In genomic region chr19:13819242-13819641, GRCh38 we compare ENCODE assay signal across 21 cellular contexts. TPM values are rescaled to one million over a fixed set of nuclear protein-coding genes. Genes with fewer than 3 reads are reported as not detected.
DNase-seq lines count a peak whose midpoint lies in the region; ATAC-seq and TF ChIP-seq lines count a peak whose summit lies in the region.
"Had no signal": no experiment of that assay in that cellular context is flagged by ENCODE, and none has a peak within 500 bp of the region (broad histone marks: within the 10 kb centered on the region; RNA-seq: fewer than 3 reads in every experiment).

No MANE protein-coding gene starts in this region.

- no peak overlapping the region for H2AFZ ChIP-seq in osteoblast (ENCODE audit: low read length)
- H2AFZ ChIP-seq: GM23338 had no signal

- H3K36me3 Mint-ChIP-seq in T-helper 17 cell (ENCODE audit: low read depth), result peaks cover 3% of the 10 kb centered on the region
- peaks cover 4% of the 10 kb centered on the region for H3K36me3 Mint-ChIP-seq in type B pancreatic cell

- ATAC-seq in T-helper 17 cell, result no peak
- ATAC-seq in GM18909 (IDR thresholded peaks at IDR 0.05; ENCODE audit: poor library complexity, unreplicated experiment), result no peak
- ATAC-seq: A549, GM12878, GM23338 had no signal

- peak; percentile 7 for DNase-seq in AG20443 (ENCODE audit: low spot score)
- DNase-seq in H7, result peak; percentile 30
- DNase-seq in T-helper 17 cell, result no peak
- peak; percentile 78 for DNase-seq in osteoblast (ENCODE audit: insufficient read length, low spot score, missing footprints)
- DNase-seq in type B pancreatic cell (ENCODE audit: extremely low spot score, unreplicated experiment), result no peak
- DNase-seq in activated T-cell treated with anti-CD3 and anti-CD28 coated beads, Interleukin-2, amount 50 U/mL, for 48 hours, result no peak
- DNase-seq: 8988T; ACHN; C1 segment of cervical spinal cord; Calu3; CD4-positive, alpha-beta memory T cell; COR-L47; DMS153; EL; GDM1; HCEC 1CT had no signal

- H3K36me3 ChIP-seq in H7 (replicated peaks; ENCODE audit: control insufficient read depth, insufficient read depth, low read length), result peaks cover 9% of the 10 kb centered on the region
- peaks cover 39% of the 10 kb centered on the region for H3K36me3 ChIP-seq in osteoblast (ENCODE audit: insufficient read depth, low read length)

- H3K27me3 Mint-ChIP-seq in T-helper 17 cell (no peaks in the 10 kb centered on the region), type B pancreatic cell (no peaks in the 10 kb centered on the region)
- H3K27me3 Mint-ChIP-seq: CD4-positive, alpha-beta memory T cell had no signal

- TF ChIP-seq CTCF in osteoblast (IDR thresholded peaks at IDR 0.05; ENCODE audit: extremely low read depth, low read depth, low read length), result no peak
- no peak for TF ChIP-seq CTCF in type B pancreatic cell (conservative IDR thresholded peaks at IDR 0.05)

- peaks cover 11% of the 10 kb centered on the region for H4K20me1 ChIP-seq in osteoblast (ENCODE audit: insufficient read depth, low read length)

- H3K27me3 ChIP-seq in H7 (ENCODE audit: control insufficient read depth, insufficient read depth, low read length) (no peaks in the 10 kb centered on the region), osteoblast (ENCODE audit: insufficient read depth, low read length) (no peaks in the 10 kb centered on the region)

- H3K9me3 Mint-ChIP-seq in type B pancreatic cell, result no peaks in the 10 kb centered on the region
- H3K9me3 Mint-ChIP-seq: CD4-positive, alpha-beta memory T cell; GM23338 had no signal

- H3K27ac Mint-ChIP-seq in T-helper 17 cell (no peak overlapping the region), type B pancreatic cell (no peak overlapping the region)
- H3K27ac Mint-ChIP-seq: CD4-positive, alpha-beta memory T cell; GM23338 had no signal

- H3K27ac ChIP-seq in osteoblast (ENCODE audit: low read depth, low read length), result no peak overlapping the region
- H3K27ac ChIP-seq: A549 had no signal

- peak overlapping the region; percentile 33 for H3K4me3 Mint-ChIP-seq in T-helper 17 cell
- H3K4me3 Mint-ChIP-seq in type B pancreatic cell, result no peak overlapping the region
- H3K4me3 Mint-ChIP-seq: CD4-positive, alpha-beta memory T cell had no signal

- H3K4me3 ChIP-seq in H7 (ENCODE audit: insufficient read depth, low read depth, low read length) (no peak overlapping the region), osteoblast (ENCODE audit: insufficient read depth, low read length) (no peak overlapping the region)
- H3K4me3 ChIP-seq: A549, GM12878 had no signal

- H3K4me1 Mint-ChIP-seq in T-helper 17 cell (peaks cover 18% of the 10 kb centered on the region), type B pancreatic cell (ENCODE audit: unreplicated experiment) (no peaks in the 10 kb centered on the region)

- no peak overlapping the region for H3K4me2 ChIP-seq in osteoblast (ENCODE audit: insufficient read depth, low read length)
- H3K4me2 ChIP-seq: A549 had no signal

- no peaks in the 10 kb centered on the region for H3K79me2 ChIP-seq in osteoblast (ENCODE audit: insufficient read depth, low read length)

- peaks cover 6% of the 10 kb centered on the region for H3K4me1 ChIP-seq in osteoblast (ENCODE audit: insufficient read depth, low read length)
- H3K4me1 ChIP-seq: A549 had no signal

- no peaks in the 10 kb centered on the region for H3K9me3 ChIP-seq in T-helper 17 cell (ENCODE audit: control insufficient read depth, low read length, poor library complexity, severe bottlenecking)
- no peaks in the 10 kb centered on the region for H3K9me3 ChIP-seq in osteoblast (ENCODE audit: low read depth, low read length)
- H3K9me3 ChIP-seq: A549 had no signal

RNA-seq across cellular contexts. Expression of gene ZSWIM4, which starts 24.0 kb away (rescaled TPM):
- total RNA-seq in H7 (2014; rRNA removed; shearing (Covaris generic)), result 18.3 and 21.5 TPM in 2 replicates
- total RNA-seq in T-helper 17 cell (1 to 10 TPM; 4.2 to 5.3 TPM), osteoblast (6.8 and 9.0 TPM in 2 replicates), type B pancreatic cell (ENCODE audit: low replicate concordance) (15.0 and 15.7 TPM in 2 replicates)

RNA-seq across cellular contexts. Expression of gene C19orf53, which starts 45.0 kb away (rescaled TPM):
- total RNA-seq in H7 (2014; rRNA removed; shearing (Covaris generic)), result 91.5 and 120 TPM in 2 replicates
- total RNA-seq in T-helper 17 cell (10 to 100 TPM; 62.4 to 73.0 TPM), osteoblast (33.3 and 34.8 TPM in 2 replicates), type B pancreatic cell (ENCODE audit: low replicate concordance) (89.8 and 101 TPM in 2 replicates)

RNA-seq across cellular contexts. Expression of gene MRI1, which starts 54.9 kb away (rescaled TPM):
- total RNA-seq in H7 (2014; rRNA removed; shearing (Covaris generic)), result 51.3 and 54.9 TPM in 2 replicates
- total RNA-seq in T-helper 17 cell (10 to 100 TPM; 31.0 to 31.9 TPM), osteoblast (33.7 and 35.4 TPM in 2 replicates), type B pancreatic cell (ENCODE audit: low replicate concordance) (24.0 and 27.7 TPM in 2 replicates)

RNA-seq across cellular contexts. Expression of gene NANOS3, which starts 57.7 kb away (rescaled TPM):
- not detected in 2 replicates for total RNA-seq in H7 (2014; rRNA removed; shearing (Covaris generic))
- total RNA-seq in T-helper 17 cell, result 1 to 10 TPM in 1 of 2 donors, under 1 TPM in 1; 0.60 to 2.6 TPM
- 0.59 TPM in 1 of 2 replicates, not detected in the other for total RNA-seq in osteoblast
- total RNA-seq in type B pancreatic cell (ENCODE audit: low replicate concordance), result 0.69 and 2.8 TPM in 2 replicates
- total RNA-seq: CD4-positive, alpha-beta memory T cell; GM23338; H4 had no signal

Comparison
In these comparisons a context has a peak if more than half of its experiments do, and no peak if none do; other contexts are left out.
1. DNase-seq: peak in AG20443 (single experiment), H7 (single experiment) and osteoblast (single experiment); none in T-helper 17 cell (0 of 3), type B pancreatic cell (single experiment) and activated T-cell treated with anti-CD3 and anti-CD28 coated beads, Interleukin-2, amount 50 U/mL, for 48 hours (0 of 2).